27 cellular contexts compared by ENCODE assay signal in genomic region chr10:4623757-4624420, GRCh38.
DNase-seq lines count a peak whose midpoint lies in the region; ATAC-seq and TF ChIP-seq lines count a peak whose summit lies in the region.
"Had no signal": no experiment of that assay in that cellular context is flagged by ENCODE, and none has a peak within 500 bp of the region (broad histone marks: within the 10 kb centered on the region; RNA-seq: fewer than 3 reads in every experiment).

No MANE protein-coding gene starts in this region.

- in situ Hi-C loops in brain microvascular endothelial cell (cut with HindIII; ENCODE audit: low pct_ligation_motif_present, low sequenced_read_pairs) = no loop called here

- DNase-seq in SK-N-SH (no peak), adipocyte (ENCODE audit: low read depth) (peak; percentile 38), fibroblast of peridontal ligament (ENCODE audit: extremely low read depth) (peak; percentile 14), left lobe of liver (ENCODE audit: low spot score) (no peak), Right ventricle myocardium superior (no peak), brain microvascular endothelial cell (no peak)
- no peak for DNase-seq in activated CD4-positive, alpha-beta memory T cell treated with anti-CD3 and anti-CD28 coated beads, Interleukin-2, amount 10 ng/mL, durations not matched to agents 7 days and 5 days
- DNase-seq: activated CD4-positive, CD25-positive, alpha-beta regulatory T cell; activated CD8-positive, alpha-beta memory T cell treated with anti-CD3 and anti-CD28 coated beads, Interleukin-2, amount 10 ng/mL, durations not matched to agents 7 days and 5 days; activated gamma-delta T cell; activated T-cell treated with anti-CD3 and anti-CD28 coated beads, Interleukin-2, amount 50 U/mL, for 4 hours; body of pancreas; Calu3; CD4-positive, CD25-positive, alpha-beta regulatory T cell; DMS79 treated with DMSO at 0.1 percent for 48 hours; GOT3; HFFc6; NCI-H1048; NCI-H1694; NCI-H510A; upper lobe of left lung had no signal

- H3K4me1 ChIP-seq in SK-N-SH (ENCODE audit: control insufficient read depth in 1 of 2, insufficient read depth in 2 of 2, low read depth in 1 of 2, low read length in 1 of 2) (peaks cover 0 to 10% of the 10 kb centered on the region in 2 experiments; a peak in 1 of 4 replicates), adipocyte (ENCODE audit: control insufficient read depth, insufficient read depth, low read length) (peaks cover 9% of the 10 kb centered on the region)
- H3K4me1 ChIP-seq: body of pancreas, upper lobe of left lung had no signal

- TF ChIP-seq EP300 in SK-N-SH (IDR thresholded peaks at IDR 0.05; ENCODE audit: borderline replicate concordance in 1 of 2, low read depth in 1 of 2, low read length in 1 of 2) = no peak

- H3K4me3 ChIP-seq in SK-N-SH (ENCODE audit: low read depth in 2 of 2, low read length in 1 of 2) (no peak overlapping the region), adipocyte (ENCODE audit: low read length) (no peak overlapping the region), brain microvascular endothelial cell (ENCODE audit: low read depth, low read length) (no peak overlapping the region)
- H3K4me3 ChIP-seq: body of pancreas, hepatocyte, skin epidermis, upper lobe of left lung had no signal

- intact Hi-C loops in Right ventricle myocardium superior (cut with DNase I) = no loop called here

- TF ChIP-seq RAD21 in SK-N-SH (IDR thresholded peaks at IDR 0.05; ENCODE audit: low read length) = no peak

- H3K27me3 Mint-ChIP-seq in activated CD4-positive, alpha-beta memory T cell treated with anti-CD3 and anti-CD28 coated beads, Interleukin-2, amount 10 ng/mL, durations not matched to agents 7 days and 5 days = peaks cover 6% of the 10 kb centered on the region

- TF ChIP-seq CTCF in SK-N-SH (IDR thresholded peaks at IDR 0.05) (no peak), brain microvascular endothelial cell (IDR thresholded peaks at IDR 0.05; ENCODE audit: low read depth, low read length, missing control alignments) (no peak)

- ATAC-seq in SK-N-SH treated with all-trans-retinoic acid at 6 μM for 48 hours = no peak
- no peak for ATAC-seq in left lobe of liver
- ATAC-seq in Right ventricle myocardium superior (ENCODE audit: poor library complexity) = no peak
- ATAC-seq: activated CD8-positive, alpha-beta memory T cell treated with anti-CD3 and anti-CD28 coated beads, Interleukin-2, amount 10 ng/mL, durations not matched to agents 7 days and 5 days; activated T-cell treated with anti-CD3 and anti-CD28 coated beads, Interleukin-2, amount 50 U/mL, for 4 hours; body of pancreas had no signal

- H3K36me3 ChIP-seq in SK-N-SH (replicated peaks in 1 of 2; ENCODE audit: control insufficient read depth in 1 of 2, insufficient read depth in 2 of 2, low read length in 1 of 2) (no peaks in the 10 kb centered on the region), adipocyte (ENCODE audit: control insufficient read depth, insufficient read depth, low read length, severe bottlenecking) (no peaks in the 10 kb centered on the region), brain microvascular endothelial cell (replicated peaks) (no peaks in the 10 kb centered on the region)
- H3K36me3 ChIP-seq: upper lobe of left lung had no signal

- H3K9me3 Mint-ChIP-seq in activated CD4-positive, alpha-beta memory T cell treated with anti-CD3 and anti-CD28 coated beads, Interleukin-2, amount 10 ng/mL, durations not matched to agents 7 days and 5 days = peaks cover 15% of the 10 kb centered on the region

- CTCF ChIA-PET in SK-N-SH (lab: Yijun Ruan, JAX) = no interaction called here
- CTCF ChIA-PET in activated CD4-positive, alpha-beta memory T cell treated with anti-CD3 and anti-CD28 coated beads, Interleukin-2, amount 10 ng/mL, durations not matched to agents 7 days and 5 days (lab: Charles Lee) = no interaction called here

- H2AFZ ChIP-seq in SK-N-SH (ENCODE audit: low read depth) = peak overlapping the region; percentile 30; the same call in 1 of the 2 replicates
- H2AFZ ChIP-seq: hepatocyte had no signal

- H4K20me1 ChIP-seq in SK-N-SH (ENCODE audit: insufficient read depth) = no peaks in the 10 kb centered on the region

- 86% methylated on average over 1 of the region's 1 CpG for WGBS in SK-N-SH (ENCODE audit: low lambda C conversion rate)

- no peaks in the 10 kb centered on the region for H3K4me1 Mint-ChIP-seq in activated CD4-positive, alpha-beta memory T cell treated with anti-CD3 and anti-CD28 coated beads, Interleukin-2, amount 10 ng/mL, durations not matched to agents 7 days and 5 days
- H3K4me1 Mint-ChIP-seq: activated CD8-positive, alpha-beta memory T cell treated with anti-CD3 and anti-CD28 coated beads, Interleukin-2, amount 10 ng/mL, durations not matched to agents 7 days and 5 days; CD4-positive, CD25-positive, alpha-beta regulatory T cell; nephron; stimulated activated memory B cell treated with anti-CD40 and anti-IgM and Interleukin-4, amounts not matched to agents 10 μg/mL and 1 μg/mL and 100 μg/mL, for 72 hours had no signal

- H3K9ac ChIP-seq in SK-N-SH = no peak overlapping the region
- no peak overlapping the region for H3K9ac ChIP-seq in adipocyte (ENCODE audit: low read length)

- POLR2A ChIA-PET in SK-N-SH (lab: Yijun Ruan, JAX) = no interaction called here
- POLR2A ChIA-PET in activated CD4-positive, alpha-beta memory T cell treated with anti-CD3 and anti-CD28 coated beads, Interleukin-2, amount 10 ng/mL, durations not matched to agents 7 days and 5 days (lab: Charles Lee) = no interaction called here

- H3K4me2 ChIP-seq in SK-N-SH = no peak overlapping the region; the same call in 1 of the 2 replicates
- H3K4me2 ChIP-seq: hepatocyte had no signal

- no peaks in the 10 kb centered on the region for H3K9me3 ChIP-seq in SK-N-SH
- peaks cover 6% of the 10 kb centered on the region for H3K9me3 ChIP-seq in adipocyte (ENCODE audit: control insufficient read depth, low read length)
- H3K9me3 ChIP-seq: body of pancreas had no signal

- H3K4me3 Mint-ChIP-seq in activated CD4-positive, alpha-beta memory T cell treated with anti-CD3 and anti-CD28 coated beads, Interleukin-2, amount 10 ng/mL, durations not matched to agents 7 days and 5 days = no peak overlapping the region
- H3K4me3 Mint-ChIP-seq: activated CD8-positive, alpha-beta memory T cell treated with anti-CD3 and anti-CD28 coated beads, Interleukin-2, amount 10 ng/mL, durations not matched to agents 7 days and 5 days; activated T-cell treated with anti-CD3 and anti-CD28 coated beads, Interleukin-2, amount 50 U/mL, for 4 hours; CD4-positive, CD25-positive, alpha-beta regulatory T cell; HFFc6; nephron; stimulated activated memory B cell treated with anti-CD40 and anti-IgM and Interleukin-4, amounts not matched to agents 10 μg/mL and 1 μg/mL and 100 μg/mL, for 72 hours had no signal

- no peak overlapping the region for H3K27ac Mint-ChIP-seq in activated CD4-positive, alpha-beta memory T cell treated with anti-CD3 and anti-CD28 coated beads, Interleukin-2, amount 10 ng/mL, durations not matched to agents 7 days and 5 days
- H3K27ac Mint-ChIP-seq: activated CD8-positive, alpha-beta memory T cell treated with anti-CD3 and anti-CD28 coated beads, Interleukin-2, amount 10 ng/mL, durations not matched to agents 7 days and 5 days; HFFc6; stimulated activated memory B cell treated with anti-CD40 and anti-IgM and Interleukin-4, amounts not matched to agents 10 μg/mL and 1 μg/mL and 100 μg/mL, for 72 hours had no signal

- H3F3A ChIP-seq in SK-N-SH (replicated peaks; ENCODE audit: insufficient read depth) = no peaks in the 10 kb centered on the region

- no peak overlapping the region for H3K27ac ChIP-seq in SK-N-SH (ENCODE audit: low read depth in 2 of 2, low read length in 1 of 2)
- H3K27ac ChIP-seq in brain microvascular endothelial cell = no peak overlapping the region
- H3K27ac ChIP-seq: 22Rv1, body of pancreas, hepatocyte, skin epidermis, upper lobe of left lung had no signal

- H3K36me3 Mint-ChIP-seq in activated CD4-positive, alpha-beta memory T cell treated with anti-CD3 and anti-CD28 coated beads, Interleukin-2, amount 10 ng/mL, durations not matched to agents 7 days and 5 days (ENCODE audit: low read depth) = no peaks in the 10 kb centered on the region
- H3K36me3 Mint-ChIP-seq: activated CD8-positive, alpha-beta memory T cell treated with anti-CD3 and anti-CD28 coated beads, Interleukin-2, amount 10 ng/mL, durations not matched to agents 7 days and 5 days; CD4-positive, CD25-positive, alpha-beta regulatory T cell had no signal

- no peaks in the 10 kb centered on the region for H3K9me2 ChIP-seq in SK-N-SH

- no peaks in the 10 kb centered on the region for H3K79me2 ChIP-seq in SK-N-SH (ENCODE audit: insufficient read depth)
- H3K79me2 ChIP-seq: hepatocyte had no signal

- H3K27me3 ChIP-seq in SK-N-SH (ENCODE audit: insufficient read depth) (no peaks in the 10 kb centered on the region), adipocyte (replicated peaks; ENCODE audit: control insufficient read depth, insufficient read depth, low read length) (no peaks in the 10 kb centered on the region), brain microvascular endothelial cell (replicated peaks) (no peaks in the 10 kb centered on the region)
- H3K27me3 ChIP-seq: body of pancreas, hepatocyte, upper lobe of left lung had no signal

TF ChIP-seq in SK-N-SH, 30 proteins besides CTCF, POLR2A, EP300 and RAD21 (continues in another document):
- TF ChIP-seq GATA2 (CRISPR knock-in tag; IDR thresholded peaks at IDR 0.05) (no peak), TEAD4 (IDR thresholded peaks at IDR 0.05; ENCODE audit: borderline replicate concordance, insufficient read depth) (no peak), POLR2AphosphoS5 (IDR thresholded peaks at IDR 0.05; ENCODE audit: low read depth, low read length) (no peak), TCF12 (IDR thresholded peaks at IDR 0.05) (no peak), TAF1 (IDR thresholded peaks at IDR 0.05; ENCODE audit: borderline replicate concordance, low read depth, low read length) (no peak)

TF ChIP-seq in SK-N-SH treated with all-trans-retinoic acid at 6 μM for 48 hours, 23 proteins besides CTCF, POLR2A, EP300 and RAD21 (continues in another document):
- TF ChIP-seq ARNTL (CRISPR knock-in tag; IDR thresholded peaks at IDR 0.05; ENCODE audit: borderline replicate concordance, low read depth) (no peak), CSRNP3 (CRISPR knock-in tag; IDR thresholded peaks at IDR 0.05) (no peak), PPARA (CRISPR knock-in tag; IDR thresholded peaks at IDR 0.05; ENCODE audit: borderline replicate concordance) (no peak), BACH2 (CRISPR knock-in tag; IDR thresholded peaks at IDR 0.05; ENCODE audit: borderline replicate concordance) (no peak)

Comparison
In these comparisons a context has a peak if more than half of its experiments do, and no peak if none do; other contexts are left out.
1. DNase-seq: peak in adipocyte (single experiment) and fibroblast of peridontal ligament (single experiment); none in SK-N-SH (single experiment), left lobe of liver (single experiment), Right ventricle myocardium superior (single experiment), brain microvascular endothelial cell (single experiment) and activated CD4-positive, alpha-beta memory T cell treated with anti-CD3 and anti-CD28 coated beads, Interleukin-2, amount 10 ng/mL, durations not matched to agents 7 days and 5 days (single experiment).